In the genomic region with DNA sequence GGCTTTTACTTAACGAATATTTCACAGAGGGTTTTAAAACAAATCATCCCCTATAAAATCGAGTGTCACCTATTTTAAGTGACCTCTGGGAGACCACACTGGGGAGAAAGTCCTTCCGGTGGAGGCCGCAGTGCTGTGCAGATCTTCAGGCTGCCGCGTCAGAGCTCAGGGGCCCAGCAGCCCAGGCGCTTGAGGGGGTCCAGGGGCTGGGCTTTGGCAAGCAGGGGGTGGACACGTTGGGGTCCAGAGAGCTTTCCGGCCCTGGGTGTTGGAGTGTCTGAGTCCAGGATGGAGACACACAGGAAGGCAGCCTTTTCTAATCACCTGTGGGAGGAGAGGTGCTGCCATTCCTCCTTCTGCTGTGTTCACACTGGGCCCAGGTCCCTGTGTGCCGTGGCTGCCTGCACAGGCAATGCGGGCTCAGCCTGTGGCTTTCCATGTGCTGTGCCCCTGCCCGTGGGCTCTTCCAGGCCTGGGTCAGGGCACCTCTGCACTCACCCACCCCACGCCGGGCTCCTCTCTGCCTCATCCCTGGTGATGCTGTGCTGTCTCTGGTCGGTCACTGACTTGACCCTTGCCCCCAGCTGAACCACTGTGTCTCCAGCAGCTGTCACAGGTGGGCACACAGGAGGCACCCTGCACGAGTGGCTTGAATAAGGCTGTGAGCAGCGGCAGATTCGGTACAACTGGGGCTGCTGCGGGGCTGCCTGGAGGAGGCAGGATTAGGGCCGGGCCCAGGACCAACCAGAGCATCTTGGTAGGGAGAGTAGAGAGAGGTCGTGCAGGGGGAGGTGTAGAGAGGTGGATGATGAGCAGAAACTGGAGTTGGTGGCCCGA, we compare ENCODE assay signal across 1 cellular context.
TF ChIP-seq lines count a peak whose summit lies in the region.

No MANE protein-coding gene starts in this region.

TF ChIP-seq in HepG2, 621 proteins besides CTCF, POLR2A, EP300 and RAD21:
- TF ChIP-seq ONECUT2 (CRISPR knock-in tag; IDR thresholded peaks at IDR 0.05) (no peak), HNRNPLL (IDR thresholded peaks at IDR 0.05; ENCODE audit: low read depth, low read length, poor library complexity, severe bottlenecking) (no peak), ZNF34 (CRISPR knock-in tag; IDR thresholded peaks at IDR 0.05; ENCODE audit: borderline replicate concordance) (no peak), RFX3 (CRISPR knock-in tag; IDR thresholded peaks at IDR 0.05) (no peak), THYN1 (CRISPR knock-in tag; IDR thresholded peaks at IDR 0.05; ENCODE audit: borderline replicate concordance, low read depth) (no peak), ZBTB7B (CRISPR knock-in tag; IDR thresholded peaks at IDR 0.05) (no peak), RBFOX2 (IDR thresholded peaks at IDR 0.05; ENCODE audit: low read depth, low read length) (no peak), KLF11 (CRISPR knock-in tag; IDR thresholded peaks at IDR 0.05) (no peak), ZFX (CRISPR knock-in tag; IDR thresholded peaks at IDR 0.05; ENCODE audit: low read depth) (no peak), ZNF367 (CRISPR knock-in tag; IDR thresholded peaks at IDR 0.05; ENCODE audit: borderline replicate concordance) (no peak), CHD2 (IDR thresholded peaks at IDR 0.05; ENCODE audit: low read depth, low read length) (no peak), TAF1 (CRISPR knock-in tag; IDR thresholded peaks at IDR 0.05) (no peak), JUNB (CRISPR knock-in tag; IDR thresholded peaks at IDR 0.05; ENCODE audit: borderline replicate concordance) (no peak), MED8 (CRISPR knock-in tag; IDR thresholded peaks at IDR 0.05; ENCODE audit: insufficient replicate concordance) (no peak), FOXP1 (IDR thresholded peaks at IDR 0.05) (no peak), FOXP1 (CRISPR knock-in tag; IDR thresholded peaks at IDR 0.05) (no peak), KLF12 (CRISPR knock-in tag; IDR thresholded peaks at IDR 0.05; ENCODE audit: borderline replicate concordance) (no peak), ZNF263 (CRISPR knock-in tag; IDR thresholded peaks at IDR 0.05) (no peak)
- TF ChIP-seq, protein P1, sequence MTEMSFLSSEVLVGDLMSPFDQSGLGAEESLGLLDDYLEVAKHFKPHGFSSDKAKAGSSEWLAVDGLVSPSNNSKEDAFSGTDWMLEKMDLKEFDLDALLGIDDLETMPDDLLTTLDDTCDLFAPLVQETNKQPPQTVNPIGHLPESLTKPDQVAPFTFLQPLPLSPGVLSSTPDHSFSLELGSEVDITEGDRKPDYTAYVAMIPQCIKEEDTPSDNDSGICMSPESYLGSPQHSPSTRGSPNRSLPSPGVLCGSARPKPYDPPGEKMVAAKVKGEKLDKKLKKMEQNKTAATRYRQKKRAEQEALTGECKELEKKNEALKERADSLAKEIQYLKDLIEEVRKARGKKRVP (CRISPR knock-in tag; IDR thresholded peaks at IDR 0.05): no peak
